19 cellular contexts compared by ENCODE assay signal in the genomic region with DNA sequence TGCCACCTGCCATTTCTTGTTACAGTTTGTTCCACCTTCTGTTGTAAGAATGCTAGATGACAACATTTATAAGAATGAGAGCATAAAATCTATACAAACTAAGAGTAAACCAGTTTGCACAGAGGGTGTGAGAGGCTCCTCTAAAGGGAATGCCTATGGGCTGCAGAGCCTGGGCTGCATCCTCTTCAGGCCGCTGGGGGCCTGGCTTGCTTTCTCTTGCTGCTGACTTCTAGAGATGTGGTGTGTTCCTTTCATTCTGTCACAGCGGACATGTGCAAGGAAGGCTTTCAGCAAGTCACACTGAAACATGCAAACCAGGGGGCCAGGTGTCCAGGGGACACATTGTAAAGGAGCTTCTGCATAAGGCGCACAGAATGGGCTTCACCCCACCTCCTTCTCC. TPM values are rescaled to one million over a fixed set of nuclear protein-coding genes. Genes with fewer than 3 reads are reported as not detected.
DNase-seq lines count a peak whose midpoint lies in the region; ATAC-seq and TF ChIP-seq lines count a peak whose summit lies in the region.
"Had no signal": no experiment of that assay in that cellular context is flagged by ENCODE, and none has a peak within 500 bp of the region (broad histone marks: within the 10 kb centered on the region; RNA-seq: fewer than 3 reads in every experiment).

No MANE protein-coding gene starts in this region.

- 86% methylated on average over 3 of the region's 3 CpGs for WGBS in right cardiac atrium

- intact Hi-C loops in left ventricle myocardium inferior (cut with micrococcal nuclease) (no loop called here), right cardiac atrium (cut with DNase I) (no loop called here), colonic mucosa (cut with DNase I) (no loop called here), head of caudate nucleus (cut with DNase I) (no loop called here)

- no peak overlapping the region for H3K9ac ChIP-seq in colonic mucosa (ENCODE audit: low read depth in 2 of 2, low read length in 2 of 2)

- H3K27ac Mint-ChIP-seq in memory B cell = no peak overlapping the region

- peaks cover 66% of the 10 kb centered on the region for H3K36me3 ChIP-seq in left ventricle myocardium inferior
- no peaks in the 10 kb centered on the region for H3K36me3 ChIP-seq in colonic mucosa
- H3K36me3 ChIP-seq in MG63 = peaks cover 2% of the 10 kb centered on the region

- peaks cover 1% of the 10 kb centered on the region for H3K36me3 Mint-ChIP-seq in memory B cell

- no peak overlapping the region for H3K4me3 ChIP-seq in left ventricle myocardium inferior
- H3K4me3 ChIP-seq in right cardiac atrium (ENCODE audit: low read length) = no peak overlapping the region
- no peak overlapping the region for H3K4me3 ChIP-seq in colonic mucosa
- no peak overlapping the region for H3K4me3 ChIP-seq in MG63
- H3K4me3 ChIP-seq: A549, K562 had no signal

- no peaks in the 10 kb centered on the region for H3K9me3 Mint-ChIP-seq in memory B cell

- TF ChIP-seq CTCF in left ventricle myocardium inferior (IDR thresholded peaks at IDR 0.05; ENCODE audit: borderline replicate concordance) (no peak), colonic mucosa (IDR thresholded peaks at IDR 0.05) (no peak)

- H3K9me3 ChIP-seq in left ventricle myocardium inferior (replicated peaks) (no peaks in the 10 kb centered on the region), right cardiac atrium (ENCODE audit: control insufficient read depth, low read length) (no peaks in the 10 kb centered on the region), colonic mucosa (no peaks in the 10 kb centered on the region), MG63 (no peaks in the 10 kb centered on the region)
- H3K9me3 ChIP-seq: A549, BE2C had no signal

- ATAC-seq in right cardiac atrium = no peak
- peak; percentile 45 for ATAC-seq in memory B cell (ENCODE audit: low read depth)
- no peak for ATAC-seq in HG03280 (IDR thresholded peaks at IDR 0.05; ENCODE audit: unreplicated experiment)
- ATAC-seq: K562, PC-3 had no signal

- peaks cover 3% of the 10 kb centered on the region for H3K27me3 Mint-ChIP-seq in memory B cell

- H3K27me3 ChIP-seq in left ventricle myocardium inferior (ENCODE audit: low read depth) = no peaks in the 10 kb centered on the region
- no peaks in the 10 kb centered on the region for H3K27me3 ChIP-seq in right cardiac atrium (ENCODE audit: control insufficient read depth, insufficient read depth)
- H3K27me3 ChIP-seq in colonic mucosa = no peaks in the 10 kb centered on the region
- no peaks in the 10 kb centered on the region for H3K27me3 ChIP-seq in MG63
- H3K27me3 ChIP-seq: BE2C had no signal

- H3K4me1 Mint-ChIP-seq in memory B cell = peaks cover 2% of the 10 kb centered on the region

- H3K27ac ChIP-seq in left ventricle myocardium inferior (replicated peaks) (peak overlapping the region; percentile 4), right cardiac atrium (ENCODE audit: low read length) (no peak overlapping the region), colonic mucosa (no peak overlapping the region)
- H3K27ac ChIP-seq: A549 had no signal

- no peak overlapping the region for H3K4me3 Mint-ChIP-seq in memory B cell

- DNase-seq in left ventricle myocardium inferior = no peak
- no peak for DNase-seq in right cardiac atrium
- peak; percentile 54 for DNase-seq in NAMALWA (ENCODE audit: low spot score)
- no peak for DNase-seq in memory B cell (ENCODE audit: low spot score in 2 of 2)
- no peak for DNase-seq in colonic mucosa
- no peak for DNase-seq in head of caudate nucleus
- no peak for DNase-seq in MG63
- DNase-seq: BE2C, DMS79 treated with DMSO at 0.1 percent for 48 hours, H7, NCI-H1105 treated with DMSO at 0.1 percent for 48 hours, NCI-H2029 treated with DMSO at 0.1 percent for 48 hours, NCI-H524 treated with DMSO at 0.1 percent for 48 hours, NCI-H82, PC-3 had no signal

- peaks cover 34% of the 10 kb centered on the region for H3K4me1 ChIP-seq in left ventricle myocardium inferior
- H3K4me1 ChIP-seq in right cardiac atrium (ENCODE audit: control insufficient read depth, insufficient read depth, low read length) = peaks cover 12% of the 10 kb centered on the region
- H3K4me1 ChIP-seq in colonic mucosa = no peaks in the 10 kb centered on the region
- H3K4me1 ChIP-seq: A549, BE2C had no signal

RNA-seq across cellular contexts. Expression of gene ATP6V1F, which starts 7.1 kb away (rescaled TPM):
- total RNA-seq in left ventricle myocardium inferior = 101 TPM
- total RNA-seq in right cardiac atrium = 100 to 1,000 TPM; 127 to 139 (median 134) TPM
- 224 TPM for polyA plus RNA-seq in right cardiac atrium
- total RNA-seq in colonic mucosa = 100 to 1,000 TPM in 1 of 2 donors, 10 to 100 TPM in 1; 94.4 to 105 TPM
- 83.6 and 97.0 TPM in 2 replicates for total RNA-seq in MG63 (2014; rRNA removed; shearing (Covaris generic); ENCODE audit: low replicate concordance)

RNA-seq across cellular contexts. Expression of gene FLNC, which starts 25.4 kb away (rescaled TPM):
- total RNA-seq in left ventricle myocardium inferior (839 TPM), right cardiac atrium (100 to 1,000 TPM; 244 to 358 (median 285) TPM), colonic mucosa (10 to 100 TPM in 1 of 2 donors, 1 to 10 TPM in 1; 4.5 to 88.6 TPM)
- 216 TPM for polyA plus RNA-seq in right cardiac atrium
- total RNA-seq in MG63 (2014; rRNA removed; shearing (Covaris generic); ENCODE audit: low replicate concordance) = 71.1 and 93.1 TPM in 2 replicates

RNA-seq across cellular contexts. Expression of gene KCP, which starts 55.0 kb away (rescaled TPM):
- total RNA-seq in left ventricle myocardium inferior (0.19 TPM), right cardiac atrium (under 1 TPM; 0.23 to 0.28 (median 0.24) TPM), colonic mucosa (1 to 10 TPM in 1 of 2 donors, under 1 TPM in 1; 0.64 to 1.1 TPM)
- polyA plus RNA-seq in right cardiac atrium = 0.36 TPM
- total RNA-seq in MG63 (2014; rRNA removed; shearing (Covaris generic); ENCODE audit: low replicate concordance) = not detected in 2 replicates
- total RNA-seq: RPMI7951 had no signal
